Comparison of ENCODE assay signal across 8 cellular contexts in genomic region chr18:58864146-58865008, GRCh38. TPM values are rescaled to one million over a fixed set of nuclear protein-coding genes. Genes with fewer than 3 reads are reported as not detected.
DNase-seq lines count a peak whose midpoint lies in the region; ATAC-seq lines count a peak whose summit lies in the region.

ZNF532 (plus strand) TSS chr18:58864877. CDS start in a region left out here.

- H3K4me3 ChIP-seq in iPS-15b (ENCODE audit: low read depth, low read length) = peak within 1 kb of the TSS; percentile 41

- peaks cover 68% of the 10 kb centered on the region for H3K4me1 ChIP-seq in iPS-15b (ENCODE audit: control insufficient read depth, insufficient read depth, low read length)

- peaks cover 25% of the 10 kb centered on the region for H3K36me3 ChIP-seq in iPS-15b (ENCODE audit: control insufficient read depth, insufficient read depth, low read length)

- H3K4me1 Mint-ChIP-seq in activated naive CD4-positive, alpha-beta T cell treated with anti-CD3 and anti-CD28 coated beads, Interleukin-2, amount 50 U/mL, for 24 hours = peaks cover 7% of the 10 kb centered on the region

- peaks cover 6% of the 10 kb centered on the region for H3K9me3 Mint-ChIP-seq in activated naive CD4-positive, alpha-beta T cell treated with anti-CD3 and anti-CD28 coated beads, Interleukin-2, amount 50 U/mL, for 24 hours

- H3K27ac Mint-ChIP-seq in activated naive CD4-positive, alpha-beta T cell treated with anti-CD3 and anti-CD28 coated beads, Interleukin-2, amount 50 U/mL, for 24 hours = no peak within 1 kb of the TSS

- H3K9me3 ChIP-seq in iPS-15b (ENCODE audit: control insufficient read depth, insufficient read depth, low read length) = no peaks in the 10 kb centered on the region

- ATAC-seq in GM18870 (IDR thresholded peaks at IDR 0.05; ENCODE audit: unreplicated experiment) (no peak), GM21786 (IDR thresholded peaks at IDR 0.05; ENCODE audit: unreplicated experiment) (no peak)

- H3K4me3 Mint-ChIP-seq in activated naive CD4-positive, alpha-beta T cell treated with anti-CD3 and anti-CD28 coated beads, Interleukin-2, amount 50 U/mL, for 24 hours = peak within 1 kb of the TSS; percentile 43

- peak within 1 kb of the TSS; percentile 76 for H3K9ac ChIP-seq in iPS-15b (ENCODE audit: low read depth, low read length)

- H3K27me3 ChIP-seq in iPS-15b (ENCODE audit: control insufficient read depth, insufficient read depth, low read length) = no peaks in the 10 kb centered on the region

- peaks cover 1% of the 10 kb centered on the region for H3K36me3 Mint-ChIP-seq in activated naive CD4-positive, alpha-beta T cell treated with anti-CD3 and anti-CD28 coated beads, Interleukin-2, amount 50 U/mL, for 24 hours

- DNase-seq in activated naive CD4-positive, alpha-beta T cell treated with anti-CD3 and anti-CD28 coated beads, Interleukin-2, amount 50 U/mL, for 16 hours = no peak
- peak; percentile 93 for DNase-seq in NCI-H69 (lab: John Stamatoyannopoulos, UW)
- peak; percentile 48 for DNase-seq in brain pericyte (ENCODE audit: low read depth, low spot score)
- DNase-seq in renal cortical epithelial cell (ENCODE audit: low read depth) = peak; percentile 80

- H3K27me3 Mint-ChIP-seq in activated naive CD4-positive, alpha-beta T cell treated with anti-CD3 and anti-CD28 coated beads, Interleukin-2, amount 50 U/mL, for 24 hours = peaks cover 55% of the 10 kb centered on the region

RNA-seq across cellular contexts. Expression of gene ZNF532, which starts in this region (rescaled TPM):
- total RNA-seq in renal cortical epithelial cell = 25.0 and 89.9 TPM in 2 replicates
